In genomic region chr4:11548529-11549176, GRCh38 we compare ENCODE assay signal across 10 cellular contexts.
DNase-seq lines count a peak whose midpoint lies in the region; ATAC-seq, FAIRE-seq and TF ChIP-seq lines count a peak whose summit lies in the region.
"Had no signal": no experiment of that assay in that cellular context is flagged by ENCODE, and none has a peak within 500 bp of the region (broad histone marks: within the 10 kb centered on the region; RNA-seq: fewer than 3 reads in every experiment).

No MANE protein-coding gene starts in this region.

- H3K27ac ChIP-seq in astrocyte (ENCODE audit: low read depth, low read length) (no peak overlapping the region), prostate gland (no peak overlapping the region)

- ATAC-seq in HG03095 (IDR thresholded peaks at IDR 0.05; ENCODE audit: unreplicated experiment) = peak; percentile 88
- no peak for ATAC-seq in WTC11

- no peak overlapping the region for H3K4me3 Mint-ChIP-seq in astrocyte (ENCODE audit: unreplicated experiment)
- no peak overlapping the region for H3K4me3 Mint-ChIP-seq in WTC11

- DNase-seq in stimulated activated CD4-positive, alpha-beta T cell treated with anti-CD3 and anti-CD28 coated beads, Interleukin-4, amount 100 ng/mL, for 24 hours = peak; percentile 5
- DNase-seq in stimulated activated CD4-positive, alpha-beta T cell treated with anti-CD3 and anti-CD28 coated beads, Interleukin-12 subunit alpha, Interleukin-12 subunit beta, amount 100 ng/mL, for 4 hours = no peak
- DNase-seq in astrocyte (ENCODE audit: low read depth) (peak; percentile 37), NCI-H1417 treated with DMSO at 0.1 percent for 48 hours (lab: John Stamatoyannopoulos, UW) (no peak), epidermal melanocyte (ENCODE audit: insufficient read length, low spot score) (no peak), prostate gland (ENCODE audit: low spot score) (no peak), WTC11 (ENCODE audit: low spot score) (no peak)
- DNase-seq: C1 segment of cervical spinal cord, NCI-H524 had no signal

- H3K9me3 Mint-ChIP-seq in astrocyte (ENCODE audit: unreplicated experiment) (no peaks in the 10 kb centered on the region), WTC11 (peaks cover 66% of the 10 kb centered on the region)

- no peaks in the 10 kb centered on the region for H4K20me1 ChIP-seq in astrocyte (ENCODE audit: insufficient read depth, low read length)

- peaks cover 20% of the 10 kb centered on the region for H3K4me1 Mint-ChIP-seq in astrocyte (ENCODE audit: low read depth, unreplicated experiment)
- no peaks in the 10 kb centered on the region for H3K4me1 Mint-ChIP-seq in WTC11

- H3K27me3 ChIP-seq in astrocyte (ENCODE audit: insufficient read depth, low read length) = no peaks in the 10 kb centered on the region
- H3K27me3 ChIP-seq in prostate gland (replicated peaks; ENCODE audit: insufficient read depth) = no peaks in the 10 kb centered on the region

- no peaks in the 10 kb centered on the region for H3K4me1 ChIP-seq in astrocyte (ENCODE audit: insufficient read depth, low read length)
- no peaks in the 10 kb centered on the region for H3K4me1 ChIP-seq in prostate gland (replicated peaks)

- no peak for TF ChIP-seq CTCF in astrocyte (IDR thresholded peaks at IDR 0.05; ENCODE audit: insufficient read depth, low read depth, low read length)
- TF ChIP-seq CTCF in prostate gland (IDR thresholded peaks at IDR 0.05) = no peak
- TF ChIP-seq CTCF in WTC11 (IDR thresholded peaks at IDR 0.05) = no peak

- H3K27me3 Mint-ChIP-seq in astrocyte (ENCODE audit: low read depth, unreplicated experiment) (no peaks in the 10 kb centered on the region), WTC11 (ENCODE audit: low read depth) (peaks cover 6% of the 10 kb centered on the region; the same call in 1 of the 2 replicates)

- no peak for FAIRE-seq in astrocyte (lab: Jason Lieb, UNC)

- H3K9ac ChIP-seq in astrocyte (ENCODE audit: low read length) = no peak overlapping the region

- no peak overlapping the region for H3K27ac Mint-ChIP-seq in astrocyte (ENCODE audit: unreplicated experiment)
- no peak overlapping the region for H3K27ac Mint-ChIP-seq in WTC11

- no peak for TF ChIP-seq POLR2A in prostate gland (IDR thresholded peaks at IDR 0.05)

- H3K36me3 ChIP-seq in astrocyte (ENCODE audit: insufficient read depth, low read length) (no peaks in the 10 kb centered on the region), prostate gland (no peaks in the 10 kb centered on the region)

- H3K79me2 ChIP-seq in astrocyte (ENCODE audit: insufficient read depth, low read length) = no peaks in the 10 kb centered on the region

- H3K9me3 ChIP-seq in astrocyte (ENCODE audit: insufficient read depth, low read depth, low read length) (no peaks in the 10 kb centered on the region), prostate gland (no peaks in the 10 kb centered on the region)

- H3K36me3 Mint-ChIP-seq in astrocyte (ENCODE audit: low read depth, unreplicated experiment) = no peaks in the 10 kb centered on the region
- peaks cover 48% of the 10 kb centered on the region for H3K36me3 Mint-ChIP-seq in WTC11

- H3K4me3 ChIP-seq in astrocyte (ENCODE audit: insufficient read depth, low read depth, low read length) (no peak overlapping the region), prostate gland (no peak overlapping the region)

- CTCF ChIA-PET in WTC11 (lab: Charles Lee) = no interaction called here

- 83% methylated on average over 2 of the region's 2 CpGs for WGBS in prostate gland

- POLR2A ChIA-PET in WTC11 (lab: Charles Lee) = no interaction called here

- intact Hi-C loops in prostate gland (cut with DNase I) = no loop called here

- no peak overlapping the region for H2AFZ ChIP-seq in astrocyte (ENCODE audit: low read depth, low read length)

- H3K4me2 ChIP-seq in astrocyte (ENCODE audit: low read length) = no peak overlapping the region

TF ChIP-seq in WTC11, 78 proteins besides CTCF, POLR2A, EP300 and RAD21 (continues in another document):
- TF ChIP-seq NFYB (CRISPR knock-in tag; conservative IDR thresholded peaks at IDR 0.05; ENCODE audit: low read depth) (no peak), ATF3 (CRISPR knock-in tag; conservative IDR thresholded peaks at IDR 0.05) (no peak), ZNF138 (CRISPR knock-in tag; conservative IDR thresholded peaks at IDR 0.05) (no peak), ZNF232 (CRISPR knock-in tag; IDR thresholded peaks at IDR 0.05) (no peak), ZNF219 (CRISPR knock-in tag; IDR thresholded peaks at IDR 0.05; ENCODE audit: borderline replicate concordance) (no peak), ZNF532 (CRISPR knock-in tag; IDR thresholded peaks at IDR 0.05; ENCODE audit: borderline replicate concordance) (no peak)
- TF ChIP-seq, protein P1, sequence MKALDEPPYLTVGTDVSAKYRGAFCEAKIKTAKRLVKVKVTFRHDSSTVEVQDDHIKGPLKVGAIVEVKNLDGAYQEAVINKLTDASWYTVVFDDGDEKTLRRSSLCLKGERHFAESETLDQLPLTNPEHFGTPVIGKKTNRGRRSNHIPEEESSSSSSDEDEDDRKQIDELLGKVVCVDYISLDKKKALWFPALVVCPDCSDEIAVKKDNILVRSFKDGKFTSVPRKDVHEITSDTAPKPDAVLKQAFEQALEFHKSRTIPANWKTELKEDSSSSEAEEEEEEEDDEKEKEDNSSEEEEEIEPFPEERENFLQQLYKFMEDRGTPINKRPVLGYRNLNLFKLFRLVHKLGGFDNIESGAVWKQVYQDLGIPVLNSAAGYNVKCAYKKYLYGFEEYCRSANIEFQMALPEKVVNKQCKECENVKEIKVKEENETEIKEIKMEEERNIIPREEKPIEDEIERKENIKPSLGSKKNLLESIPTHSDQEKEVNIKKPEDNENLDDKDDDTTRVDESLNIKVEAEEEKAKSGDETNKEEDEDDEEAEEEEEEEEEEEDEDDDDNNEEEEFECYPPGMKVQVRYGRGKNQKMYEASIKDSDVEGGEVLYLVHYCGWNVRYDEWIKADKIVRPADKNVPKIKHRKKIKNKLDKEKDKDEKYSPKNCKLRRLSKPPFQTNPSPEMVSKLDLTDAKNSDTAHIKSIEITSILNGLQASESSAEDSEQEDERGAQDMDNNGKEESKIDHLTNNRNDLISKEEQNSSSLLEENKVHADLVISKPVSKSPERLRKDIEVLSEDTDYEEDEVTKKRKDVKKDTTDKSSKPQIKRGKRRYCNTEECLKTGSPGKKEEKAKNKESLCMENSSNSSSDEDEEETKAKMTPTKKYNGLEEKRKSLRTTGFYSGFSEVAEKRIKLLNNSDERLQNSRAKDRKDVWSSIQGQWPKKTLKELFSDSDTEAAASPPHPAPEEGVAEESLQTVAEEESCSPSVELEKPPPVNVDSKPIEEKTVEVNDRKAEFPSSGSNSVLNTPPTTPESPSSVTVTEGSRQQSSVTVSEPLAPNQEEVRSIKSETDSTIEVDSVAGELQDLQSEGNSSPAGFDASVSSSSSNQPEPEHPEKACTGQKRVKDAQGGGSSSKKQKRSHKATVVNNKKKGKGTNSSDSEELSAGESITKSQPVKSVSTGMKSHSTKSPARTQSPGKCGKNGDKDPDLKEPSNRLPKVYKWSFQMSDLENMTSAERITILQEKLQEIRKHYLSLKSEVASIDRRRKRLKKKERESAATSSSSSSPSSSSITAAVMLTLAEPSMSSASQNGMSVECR (CRISPR knock-in tag; IDR thresholded peaks at IDR 0.05; ENCODE audit: borderline replicate concordance) = no peak

Comparison
In these comparisons a context has a peak if more than half of its experiments do, and no peak if none do; other contexts are left out.
1. DNase-seq: peak in stimulated activated CD4-positive, alpha-beta T cell treated with anti-CD3 and anti-CD28 coated beads, Interleukin-4, amount 100 ng/mL, for 24 hours (single experiment) and astrocyte (single experiment); none in stimulated activated CD4-positive, alpha-beta T cell treated with anti-CD3 and anti-CD28 coated beads, Interleukin-12 subunit alpha, Interleukin-12 subunit beta, amount 100 ng/mL, for 4 hours (single experiment), NCI-H1417 treated with DMSO at 0.1 percent for 48 hours (single experiment), epidermal melanocyte (single experiment), prostate gland (single experiment) and WTC11 (single experiment).